In genomic region chr2:28944535-28944934, GRCh38 we compare ENCODE assay signal across 18 cellular contexts. TPM values are rescaled to one million over a fixed set of nuclear protein-coding genes. Genes with fewer than 3 reads are reported as not detected.
DNase-seq lines count a peak whose midpoint lies in the region; ATAC-seq, FAIRE-seq and TF ChIP-seq lines count a peak whose summit lies in the region.
"Had no signal": no experiment of that assay in that cellular context is flagged by ENCODE, and none has a peak within 500 bp of the region (broad histone marks: within the 10 kb centered on the region; RNA-seq: fewer than 3 reads in every experiment).

No MANE protein-coding gene starts in this region.

- H3K4me3 Mint-ChIP-seq in T-helper 1 cell treated with Interleukin-12 subunit alpha and Interleukin-12 subunit beta and Interleukin-4 antibody, amounts not matched to agents 30 μg/mL and 1 μg/mL, for 36 hours: no peak overlapping the region
- H3K4me3 Mint-ChIP-seq in neural crest cell (no peak overlapping the region), glutamatergic neuron (ENCODE audit: unreplicated experiment) (no peak overlapping the region)
- H3K4me3 Mint-ChIP-seq: CD4-positive, CD25-positive, alpha-beta regulatory T cell; IgD-negative memory B cell had no signal

- CTCF ChIA-PET in A549 (lab: Yijun Ruan, JAX): interaction anchor here (1.1 to 2.5 kb wide), 4 partner anchors 14 to 1082 kb away, joined by 3 to 7 read pairs (median 4); no protein-coding TSS in a partner anchor

- no peak for TF ChIP-seq CTCF in A549 (IDR thresholded peaks at IDR 0.05)
- TF ChIP-seq CTCF in neural crest cell (conservative IDR thresholded peaks at IDR 0.05): no peak
- TF ChIP-seq CTCF in glutamatergic neuron (IDR thresholded peaks at IDR 0.05; ENCODE audit: partially characterized antibody, unreplicated experiment): no peak

- WGBS in A549 (ENCODE audit: missing lambda C conversion rate): 87% methylated on average over 14 of the region's 14 CpGs

- no peaks in the 10 kb centered on the region for H3K9me3 Mint-ChIP-seq in T-helper 1 cell treated with Interleukin-12 subunit alpha and Interleukin-12 subunit beta and Interleukin-4 antibody, amounts not matched to agents 30 μg/mL and 1 μg/mL, for 36 hours
- H3K9me3 Mint-ChIP-seq in neural crest cell (peaks cover 4% of the 10 kb centered on the region), glutamatergic neuron (ENCODE audit: unreplicated experiment) (peaks cover 1% of the 10 kb centered on the region)
- H3K9me3 Mint-ChIP-seq: IgD-negative memory B cell had no signal

- peaks cover 51% of the 10 kb centered on the region for H3K36me3 Mint-ChIP-seq in T-helper 1 cell treated with Interleukin-12 subunit alpha and Interleukin-12 subunit beta and Interleukin-4 antibody, amounts not matched to agents 30 μg/mL and 1 μg/mL, for 36 hours (ENCODE audit: low read depth)
- H3K36me3 Mint-ChIP-seq in neural crest cell (ENCODE audit: low read depth) (peaks cover 51% of the 10 kb centered on the region), glutamatergic neuron (ENCODE audit: unreplicated experiment) (peaks cover 14% of the 10 kb centered on the region)

- no peaks in the 10 kb centered on the region for H3K4me1 ChIP-seq in A549
- H3K4me1 ChIP-seq: BLaER1 had no signal

- DNase-seq in T-helper 1 cell (no peak), A549 (ENCODE audit: low read depth in 1 of 2, low spot score in 1 of 2) (no peak), HTR-8/SVneo (ENCODE audit: insufficient read length, low spot score) (no peak), neural crest cell (ENCODE audit: low read depth, low spot score) (no peak), glutamatergic neuron (no peak)
- DNase-seq: AML-193; Calu3; CD4-positive, CD25-positive, alpha-beta regulatory T cell; DMS 273 treated with DMSO at 0.1 percent for 48 hours had no signal

- peaks cover 17% of the 10 kb centered on the region for H3K9me3 ChIP-seq in A549

- POLR2A ChIA-PET in A549 (lab: Yijun Ruan, JAX): no interaction called here

- TF ChIP-seq EP300 in A549 (IDR thresholded peaks at IDR 0.05): no peak

- H3K4me1 Mint-ChIP-seq in T-helper 1 cell treated with Interleukin-12 subunit alpha and Interleukin-12 subunit beta and Interleukin-4 antibody, amounts not matched to agents 30 μg/mL and 1 μg/mL, for 36 hours (ENCODE audit: low read depth): peaks cover 7% of the 10 kb centered on the region
- H3K4me1 Mint-ChIP-seq in neural crest cell (no peaks in the 10 kb centered on the region), glutamatergic neuron (ENCODE audit: low read depth, unreplicated experiment) (no peaks in the 10 kb centered on the region)
- H3K4me1 Mint-ChIP-seq: IgD-negative memory B cell had no signal

- H3K4me3 ChIP-seq in A549: no peak overlapping the region
- H3K4me3 ChIP-seq: BLaER1 had no signal

- no peaks in the 10 kb centered on the region for H3K27me3 Mint-ChIP-seq in T-helper 1 cell treated with Interleukin-12 subunit alpha and Interleukin-12 subunit beta and Interleukin-4 antibody, amounts not matched to agents 30 μg/mL and 1 μg/mL, for 36 hours (ENCODE audit: low read depth)
- no peaks in the 10 kb centered on the region for H3K27me3 Mint-ChIP-seq in neural crest cell (ENCODE audit: low read depth)
- H3K27me3 Mint-ChIP-seq in glutamatergic neuron (ENCODE audit: unreplicated experiment): no peaks in the 10 kb centered on the region
- H3K27me3 Mint-ChIP-seq: CD4-positive, CD25-positive, alpha-beta regulatory T cell; IgD-negative memory B cell had no signal

- H3K4me2 ChIP-seq in A549: no peak overlapping the region
- H3K4me2 ChIP-seq: BLaER1, KMS-11 had no signal

- FAIRE-seq in A549 (lab: Jason Lieb, UNC) (no peak), HTR-8/SVneo (lab: Jason Lieb, UNC) (peak; percentile 4)
- FAIRE-seq: GM18507 had no signal

- no peak overlapping the region for H3K27ac ChIP-seq in A549
- H3K27ac ChIP-seq: 22Rv1, BLaER1, KMS-11 had no signal

- ATAC-seq in A549 (no peak), HG03460 (IDR thresholded peaks at IDR 0.05; ENCODE audit: unreplicated experiment) (no peak), GM19351 (IDR thresholded peaks at IDR 0.05; ENCODE audit: unreplicated experiment) (no peak)
- ATAC-seq: HCT116 had no signal

- TF ChIP-seq RAD21 in A549 (conservative IDR thresholded peaks at IDR 0.05 in 1 of 2, IDR thresholded peaks at IDR 0.05 in 1 of 2): no peak

- no peak for TF ChIP-seq POLR2A in A549 (IDR thresholded peaks at IDR 0.05; ENCODE audit: low read length)

- H3K27ac Mint-ChIP-seq in T-helper 1 cell treated with Interleukin-12 subunit alpha and Interleukin-12 subunit beta and Interleukin-4 antibody, amounts not matched to agents 30 μg/mL and 1 μg/mL, for 36 hours: peak overlapping the region; percentile 8
- peak overlapping the region; percentile 58 for H3K27ac Mint-ChIP-seq in neural crest cell (ENCODE audit: unreplicated experiment)
- H3K27ac Mint-ChIP-seq in glutamatergic neuron (ENCODE audit: unreplicated experiment): no peak overlapping the region

TF ChIP-seq in A549, 52 proteins besides CTCF, POLR2A, EP300 and RAD21:
- TF ChIP-seq MAFK (IDR thresholded peaks at IDR 0.05; ENCODE audit: partially characterized antibody) (peak; percentile 47), RCOR1 (IDR thresholded peaks at IDR 0.05; ENCODE audit: low read depth, low read length) (no peak), RARB (CRISPR knock-in tag; IDR thresholded peaks at IDR 0.05) (no peak)

RNA-seq across cellular contexts. Expression of gene TOGARAM2, which starts 36.6 kb away (rescaled TPM):
- polyA plus RNA-seq in A549 (2011; rRNA removed) (0.05 and 0.14 TPM in 2 replicates), A549 (2017; fragmentation: RNase III; extraction: RNeasy Plus Mini Kit Qiagen cat#74134 plus additional on column Dnase treatment) (0.25 to 0.35 TPM (median 0.30 TPM) in 3 replicates)
- 0.38 and 0.41 TPM in 2 replicates for polyA plus RNA-seq in A549 (2012; cell fraction: cytosol; rRNA removed)
- 0.92 and 0.96 TPM in 2 replicates for polyA plus RNA-seq in A549 (2012; cell fraction: nucleus; rRNA removed)
- 0.10 and 0.33 TPM in 2 replicates for polyA minus RNA-seq in A549 (2011; rRNA and poly(A)+ RNA removed)
- total RNA-seq in neural crest cell (0.35 TPM in 1 of 2 replicates, not detected in the other), glutamatergic neuron (ENCODE audit: unreplicated experiment) (not detected)

RNA-seq across cellular contexts. Expression of gene WDR43, which starts 50.1 kb away (rescaled TPM):
- polyA plus RNA-seq in A549 (2011; rRNA removed) (208 and 256 TPM in 2 replicates), A549 (2017; fragmentation: RNase III; extraction: RNeasy Plus Mini Kit Qiagen cat#74134 plus additional on column Dnase treatment) (71.8 to 83.6 TPM (median 72.4 TPM) in 3 replicates)
- 50.6 and 51.9 TPM in 2 replicates for polyA plus RNA-seq in A549 (2012; cell fraction: cytosol; rRNA removed)
- polyA plus RNA-seq in A549 (2012; cell fraction: nucleus; rRNA removed): 25.6 and 29.6 TPM in 2 replicates
- polyA minus RNA-seq in A549 (2011; rRNA and poly(A)+ RNA removed): 186 and 192 TPM in 2 replicates
- total RNA-seq in neural crest cell (66.7 and 70.6 TPM in 2 replicates), glutamatergic neuron (ENCODE audit: unreplicated experiment) (32.5 TPM)
